22 cellular contexts compared by ENCODE assay signal in the genomic region with DNA sequence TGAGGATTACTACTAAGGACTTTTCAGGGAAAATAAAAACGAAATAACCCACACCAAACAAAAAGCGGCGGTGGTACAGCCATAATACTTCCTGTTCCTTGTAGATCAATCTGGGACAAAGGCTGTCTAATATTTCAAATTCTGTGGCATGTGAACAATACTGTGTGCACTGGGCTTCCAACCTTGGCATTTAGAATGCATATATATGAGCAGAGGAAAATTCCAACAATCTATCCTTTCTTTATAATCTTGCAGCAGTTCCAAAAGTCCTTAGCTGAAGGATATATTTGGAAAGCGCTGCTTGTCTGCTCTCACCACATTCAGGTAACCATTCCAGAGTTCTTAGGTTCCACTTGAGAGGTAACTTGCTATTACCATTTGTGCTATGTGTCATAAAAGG.
DNase-seq lines count a peak whose midpoint lies in the region; ATAC-seq and TF ChIP-seq lines count a peak whose summit lies in the region.
"Had no signal": no experiment of that assay in that cellular context is flagged by ENCODE, and none has a peak within 500 bp of the region (broad histone marks: within the 10 kb centered on the region; RNA-seq: fewer than 3 reads in every experiment).

No MANE protein-coding gene starts in this region.

- H3K27me3 ChIP-seq in left ventricle myocardium inferior (ENCODE audit: low read depth), result no peaks in the 10 kb centered on the region
- no peaks in the 10 kb centered on the region for H3K27me3 ChIP-seq in left lung
- H3K27me3 ChIP-seq in upper lobe of right lung, result no peaks in the 10 kb centered on the region
- H3K27me3 ChIP-seq in right lobe of liver, result no peaks in the 10 kb centered on the region
- H3K27me3 ChIP-seq: spleen had no signal

- DNase-seq in left ventricle myocardium inferior (no peak), Right ventricle myocardium superior (no peak), astrocyte of the hippocampus (ENCODE audit: low read depth, low spot score) (peak; percentile 40), left lung (no peak), upper lobe of right lung (no peak), right lobe of liver (no peak), NCI-H1436 (lab: John Stamatoyannopoulos, UW) (no peak)
- no peak for DNase-seq in central memory CD4-positive, alpha-beta T cell
- DNase-seq: ACHN; activated CD4-positive, alpha-beta T cell treated with anti-CD3 and anti-CD28 coated beads for 4 hours; activated CD8-positive, alpha-beta memory T cell treated with anti-CD3 and anti-CD28 coated beads, Interleukin-2, amount 10 ng/mL, durations not matched to agents 7 days and 5 days; activated naive CD8-positive, alpha-beta T cell treated with anti-CD3 and anti-CD28 coated beads, Interleukin-2, amount 50 U/mL, for 24 hours; caudate nucleus; NCI-H187 treated with DMSO at 0.1 percent for 48 hours; posterior cingulate gyrus; spleen; substantia nigra; SW 1271 had no signal

- H3K9me3 ChIP-seq in left ventricle myocardium inferior (replicated peaks), result no peaks in the 10 kb centered on the region
- H3K9me3 ChIP-seq in left lung, result no peaks in the 10 kb centered on the region
- H3K9me3 ChIP-seq in upper lobe of right lung, result no peaks in the 10 kb centered on the region
- H3K9me3 ChIP-seq in right lobe of liver, result no peaks in the 10 kb centered on the region
- H3K9me3 ChIP-seq: spleen had no signal

- peak overlapping the region; percentile 72 for H3K27ac ChIP-seq in left ventricle myocardium inferior (replicated peaks)
- H3K27ac ChIP-seq in left lung, result peak overlapping the region; percentile 5 to 25
- peak overlapping the region; percentile 9 for H3K27ac ChIP-seq in upper lobe of right lung
- H3K27ac ChIP-seq in right lobe of liver, result peak overlapping the region in 1 of 3 donors; percentile 24

- ATAC-seq in Right ventricle myocardium superior (ENCODE audit: poor library complexity) (no peak), left lung (peak; percentile 37), upper lobe of right lung (peak; percentile 41), right lobe of liver (no peak)
- ATAC-seq: activated CD8-positive, alpha-beta memory T cell treated with anti-CD3 and anti-CD28 coated beads, Interleukin-2, amount 10 ng/mL, durations not matched to agents 7 days and 5 days; activated naive CD8-positive, alpha-beta T cell treated with anti-CD3 and anti-CD28 coated beads, Interleukin-2, amount 50 U/mL, for 24 hours; activated T-helper 17 cell treated with anti-CD3 and anti-CD28 coated beads, Interleukin-2, amount 50 U/mL, for 72 hours; K562; natural killer cell treated with Interleukin-12 subunit alpha and Interleukin-12 subunit beta and Interleukin-15 and Interleukin-18, amount 100 ng/mL, for 72 hours had no signal

- peak overlapping the region; percentile 22 for H3K4me3 ChIP-seq in left ventricle myocardium inferior
- H3K4me3 ChIP-seq in left lung, result no peak overlapping the region
- H3K4me3 ChIP-seq in upper lobe of right lung, result no peak overlapping the region
- no peak overlapping the region for H3K4me3 ChIP-seq in right lobe of liver
- H3K4me3 ChIP-seq: GM12878, K562 had no signal

- peaks cover 48% of the 10 kb centered on the region for H3K4me1 ChIP-seq in left ventricle myocardium inferior
- H3K4me1 ChIP-seq in left lung, result peaks cover 13 to 30% of the 10 kb centered on the region in 2 donors
- peaks cover 32% of the 10 kb centered on the region for H3K4me1 ChIP-seq in upper lobe of right lung
- peaks cover 0 to 17% (median 8%) of the 10 kb centered on the region in 4 donors for H3K4me1 ChIP-seq in right lobe of liver

- TF ChIP-seq CTCF in left ventricle myocardium inferior (IDR thresholded peaks at IDR 0.05; ENCODE audit: borderline replicate concordance) (no peak), left lung (IDR thresholded peaks at IDR 0.05) (no peak), upper lobe of right lung (IDR thresholded peaks at IDR 0.05) (no peak), right lobe of liver (IDR thresholded peaks at IDR 0.05) (no peak)

- H3K36me3 ChIP-seq in left ventricle myocardium inferior (no peaks in the 10 kb centered on the region), left lung (no peaks in the 10 kb centered on the region), upper lobe of right lung (no peaks in the 10 kb centered on the region), right lobe of liver (no peaks in the 10 kb centered on the region)
- H3K36me3 ChIP-seq: spleen had no signal

- WGBS in right lobe of liver (ENCODE audit: insufficient coverage, low coverage, low lambda C conversion rate, missing lambda C conversion rate), result 50% methylated on average over 4 of the region's 4 CpGs

- no peak for TF ChIP-seq POLR2A in right lobe of liver (IDR thresholded peaks at IDR 0.05)

- intact Hi-C loops in left ventricle myocardium inferior (cut with micrococcal nuclease), result loop anchor here (10.0 kb wide), 1 partner anchor 228 kb away; the partner anchor contains the start of gene RBMS3
- intact Hi-C loops in Right ventricle myocardium superior (cut with DNase I), result no loop called here
- intact Hi-C loops in left lung (cut with DNase I), result no loop called here
- intact Hi-C loops in upper lobe of right lung (cut with DNase I), result no loop called here
- intact Hi-C loops in right lobe of liver (cut with DNase I), result no loop called here

Comparison
In these comparisons a context has a peak if more than half of its experiments do, and no peak if none do; other contexts are left out.
1. ATAC-seq: peak in left lung (single experiment) and upper lobe of right lung (single experiment); none in Right ventricle myocardium superior (single experiment) and right lobe of liver (0 of 4).